In genomic region chr6:93036835-93037234, GRCh38 we compare ENCODE assay signal across 10 cellular contexts.
DNase-seq lines count a peak whose midpoint lies in the region; ATAC-seq and TF ChIP-seq lines count a peak whose summit lies in the region.
"Had no signal": no experiment of that assay in that cellular context is flagged by ENCODE, and none has a peak within 500 bp of the region (broad histone marks: within the 10 kb centered on the region; RNA-seq: fewer than 3 reads in every experiment).

No MANE protein-coding gene starts in this region.

- no peaks in the 10 kb centered on the region for H3K36me3 ChIP-seq in GM23338 (ENCODE audit: insufficient read depth)
- no peaks in the 10 kb centered on the region for H3K36me3 ChIP-seq in PC-3 (ENCODE audit: low read depth, low read length)
- H3K36me3 ChIP-seq in stomach = no peaks in the 10 kb centered on the region

- H2AFZ ChIP-seq in GM23338 (peak overlapping the region; percentile 12; the same call in 1 of the 2 replicates), PC-3 (ENCODE audit: low read length) (no peak overlapping the region)
- H2AFZ ChIP-seq: GM23248 had no signal

- peaks cover 22% of the 10 kb centered on the region for H3K9me3 Mint-ChIP-seq in GM23338
- H3K9me3 Mint-ChIP-seq in glutamatergic neuron (ENCODE audit: unreplicated experiment) = no peaks in the 10 kb centered on the region
- H3K9me3 Mint-ChIP-seq in activated CD8-positive, alpha-beta memory T cell treated with anti-CD3 and anti-CD28 coated beads, Interleukin-2, amount 10 ng/mL, durations not matched to agents 7 days and 5 days (ENCODE audit: low read depth) = peaks cover 6% of the 10 kb centered on the region

- no peaks in the 10 kb centered on the region for H3K79me2 ChIP-seq in GM23338 (replicated peaks; ENCODE audit: insufficient read depth)
- no peaks in the 10 kb centered on the region for H3K79me2 ChIP-seq in PC-3 (ENCODE audit: low read length)

- CTCF ChIA-PET in AG04450 (lab: Charles Lee) (no interaction called here), PC-3 (lab: Charles Lee) (no interaction called here)
- CTCF ChIA-PET in activated CD8-positive, alpha-beta memory T cell treated with anti-CD3 and anti-CD28 coated beads, Interleukin-2, amount 10 ng/mL, durations not matched to agents 7 days and 5 days (lab: Charles Lee) = no interaction called here

- no peak for TF ChIP-seq POLR2A in stomach (IDR thresholded peaks at IDR 0.05)

- H3K4me1 ChIP-seq in GM23338 (ENCODE audit: insufficient read depth) = peaks cover 10% of the 10 kb centered on the region
- no peaks in the 10 kb centered on the region for H3K4me1 ChIP-seq in PC-3 (ENCODE audit: insufficient read depth, low read length)
- H3K4me1 ChIP-seq in stomach = no peaks in the 10 kb centered on the region

- no peak for TF ChIP-seq EP300 in stomach (IDR thresholded peaks at IDR 0.05)

- no peak overlapping the region for H3K27ac Mint-ChIP-seq in GM23338
- no peak overlapping the region for H3K27ac Mint-ChIP-seq in glutamatergic neuron (ENCODE audit: unreplicated experiment)
- no peak overlapping the region for H3K27ac Mint-ChIP-seq in activated CD8-positive, alpha-beta memory T cell treated with anti-CD3 and anti-CD28 coated beads, Interleukin-2, amount 10 ng/mL, durations not matched to agents 7 days and 5 days

- H3K4me1 Mint-ChIP-seq in GM23338 (peaks cover 12% of the 10 kb centered on the region), glutamatergic neuron (ENCODE audit: low read depth, unreplicated experiment) (no peaks in the 10 kb centered on the region)
- H3K4me1 Mint-ChIP-seq in activated CD8-positive, alpha-beta memory T cell treated with anti-CD3 and anti-CD28 coated beads, Interleukin-2, amount 10 ng/mL, durations not matched to agents 7 days and 5 days = peaks cover 10% of the 10 kb centered on the region

- peak; percentile 74 for ATAC-seq in GM23338
- peak; percentile 55; the same call in 1 of the 2 replicates for ATAC-seq in PC-3
- ATAC-seq in HG03280 (IDR thresholded peaks at IDR 0.05; ENCODE audit: unreplicated experiment) = no peak
- ATAC-seq in HG02798 (IDR thresholded peaks at IDR 0.05; ENCODE audit: poor library complexity, unreplicated experiment) = no peak
- ATAC-seq in activated CD8-positive, alpha-beta memory T cell treated with anti-CD3 and anti-CD28 coated beads, Interleukin-2, amount 10 ng/mL, durations not matched to agents 7 days and 5 days = no peak

- no peak for DNase-seq in AG04450 (ENCODE audit: low read depth, low spot score)
- DNase-seq in GM23338 (ENCODE audit: low spot score) = peak; percentile 62
- peak; percentile 18 for DNase-seq in PC-3
- DNase-seq in glutamatergic neuron = no peak
- DNase-seq in stomach = no peak
- no peak for DNase-seq in activated CD8-positive, alpha-beta memory T cell treated with anti-CD3 and anti-CD28 coated beads, Interleukin-2, amount 10 ng/mL, durations not matched to agents 7 days and 5 days
- DNase-seq: GM23248, NCI-H1417 treated with DMSO at 0.1 percent for 48 hours had no signal

- POLR2A ChIA-PET in AG04450 (lab: Yijun Ruan, JAX) (no interaction called here), PC-3 (lab: Charles Lee; ENCODE audit: unreplicated experiment) (no interaction called here)

- no peaks in the 10 kb centered on the region for H3K27me3 Mint-ChIP-seq in GM23338 (ENCODE audit: insufficient read depth, low read depth, poor library complexity)
- no peaks in the 10 kb centered on the region for H3K27me3 Mint-ChIP-seq in glutamatergic neuron (ENCODE audit: unreplicated experiment)
- no peaks in the 10 kb centered on the region for H3K27me3 Mint-ChIP-seq in activated CD8-positive, alpha-beta memory T cell treated with anti-CD3 and anti-CD28 coated beads, Interleukin-2, amount 10 ng/mL, durations not matched to agents 7 days and 5 days

- H3K9me3 ChIP-seq in AG04450 (ENCODE audit: control insufficient read depth, insufficient read depth, low read length) = peaks cover 9% of the 10 kb centered on the region
- H3K9me3 ChIP-seq in PC-3 (ENCODE audit: low read length) = no peaks in the 10 kb centered on the region
- H3K9me3 ChIP-seq in stomach = peaks cover 11 to 37% (median 18%) of the 10 kb centered on the region in 4 donors

- BruUV-seq in PC-3 (replicated peaks; lab: Mats Ljungman, UMichigan) = no TSS peak

- TF ChIP-seq CTCF in AG04450 (IDR thresholded peaks at IDR 0.05; ENCODE audit: low read depth, low read length) (peak; percentile 30), GM23338 (conservative IDR thresholded peaks at IDR 0.05; ENCODE audit: low read depth in 2 of 2) (peak; percentile 79 to 87), PC-3 (conservative IDR thresholded peaks at IDR 0.05; ENCODE audit: low read depth, low read length) (peak; percentile 48), glutamatergic neuron (IDR thresholded peaks at IDR 0.05; ENCODE audit: partially characterized antibody, unreplicated experiment) (peak; percentile 29), stomach (IDR thresholded peaks at IDR 0.05) (no peak)

- intact Hi-C loops in PC-3 (cut with micrococcal nuclease) (loop anchor here (1.0 to 5.0 kb wide), 2 partner anchors 225 to 387 kb away; no protein-coding TSS in a partner anchor), stomach (cut with DNase I; ENCODE audit: low total_unique reads) (no loop called here)

- H3K27ac ChIP-seq in AG04450 (ENCODE audit: low read depth, low read length) (no peak overlapping the region), GM23338 (ENCODE audit: low read depth) (no peak overlapping the region), PC-3 (ENCODE audit: low read length) (no peak overlapping the region), stomach (no peak overlapping the region)
- H3K27ac ChIP-seq: GM23248 had no signal

- H3K27me3 ChIP-seq in AG04450 (ENCODE audit: control insufficient read depth, insufficient read depth, low read length) (no peaks in the 10 kb centered on the region), GM23338 (ENCODE audit: insufficient read depth) (no peaks in the 10 kb centered on the region), PC-3 (ENCODE audit: low read length) (no peaks in the 10 kb centered on the region), stomach (no peaks in the 10 kb centered on the region)

- no peak overlapping the region for H3K4me3 Mint-ChIP-seq in GM23338
- no peak overlapping the region for H3K4me3 Mint-ChIP-seq in glutamatergic neuron (ENCODE audit: unreplicated experiment)
- no peak overlapping the region for H3K4me3 Mint-ChIP-seq in activated CD8-positive, alpha-beta memory T cell treated with anti-CD3 and anti-CD28 coated beads, Interleukin-2, amount 10 ng/mL, durations not matched to agents 7 days and 5 days

- H3F3A ChIP-seq in GM23338 (replicated peaks; ENCODE audit: low read depth) (no peaks in the 10 kb centered on the region), PC-3 (ENCODE audit: low read length, unreplicated experiment) (no peaks in the 10 kb centered on the region)

- H4K20me1 ChIP-seq in GM23338 (replicated peaks; ENCODE audit: insufficient read depth) = no peaks in the 10 kb centered on the region
- no peaks in the 10 kb centered on the region for H4K20me1 ChIP-seq in PC-3 (ENCODE audit: low read length)

- no peak overlapping the region for H3K9ac ChIP-seq in PC-3 (ENCODE audit: low read length)
- H3K9ac ChIP-seq: GM23248 had no signal

- no peak overlapping the region for H3K4me3 ChIP-seq in AG04450 (ENCODE audit: low read depth, low read length)
- no peak overlapping the region for H3K4me3 ChIP-seq in GM23338
- H3K4me3 ChIP-seq in PC-3 (ENCODE audit: low read length) = no peak overlapping the region
- H3K4me3 ChIP-seq in stomach = no peak overlapping the region
- H3K4me3 ChIP-seq: GM23248 had no signal

- WGBS in stomach, 5 donors = 94 to 100% (median 95%) methylated on average over 1 of the region's 1 CpG

- H3K9me2 ChIP-seq in GM23338 (ENCODE audit: insufficient read depth) = no peaks in the 10 kb centered on the region
- H3K9me2 ChIP-seq in PC-3 (replicated peaks; ENCODE audit: low read length) = no peaks in the 10 kb centered on the region

- H3K36me3 Mint-ChIP-seq in GM23338 (ENCODE audit: low read depth) (peaks cover 28% of the 10 kb centered on the region), glutamatergic neuron (ENCODE audit: unreplicated experiment) (no peaks in the 10 kb centered on the region)
- no peaks in the 10 kb centered on the region for H3K36me3 Mint-ChIP-seq in activated CD8-positive, alpha-beta memory T cell treated with anti-CD3 and anti-CD28 coated beads, Interleukin-2, amount 10 ng/mL, durations not matched to agents 7 days and 5 days

- H3K4me2 ChIP-seq in GM23338 = no peak overlapping the region
- no peak overlapping the region for H3K4me2 ChIP-seq in PC-3 (ENCODE audit: low read length)

TF ChIP-seq in GM23338, 12 proteins besides CTCF, POLR2A, EP300 and RAD21:
- TF ChIP-seq REST (IDR thresholded peaks at IDR 0.05; ENCODE audit: unreplicated experiment) = no peak

Comparison
In these comparisons a context has a peak if more than half of its experiments do, and no peak if none do; other contexts are left out.
1. DNase-seq: peak in GM23338 (single experiment) and PC-3 (single experiment); none in AG04450 (single experiment), glutamatergic neuron (single experiment), stomach (single experiment) and activated CD8-positive, alpha-beta memory T cell treated with anti-CD3 and anti-CD28 coated beads, Interleukin-2, amount 10 ng/mL, durations not matched to agents 7 days and 5 days (single experiment).
2. CTCF ChIP-seq: peak in AG04450 (single experiment), GM23338 (2 of 2), PC-3 (single experiment) and glutamatergic neuron (single experiment); none in stomach (0 of 7).
3. ATAC-seq: peak in GM23338 (single experiment) and PC-3 (single experiment); none in HG03280 (single experiment), HG02798 (single experiment) and activated CD8-positive, alpha-beta memory T cell treated with anti-CD3 and anti-CD28 coated beads, Interleukin-2, amount 10 ng/mL, durations not matched to agents 7 days and 5 days (single experiment).